ENCODE assay signal across 24 cellular contexts in the genomic region with DNA sequence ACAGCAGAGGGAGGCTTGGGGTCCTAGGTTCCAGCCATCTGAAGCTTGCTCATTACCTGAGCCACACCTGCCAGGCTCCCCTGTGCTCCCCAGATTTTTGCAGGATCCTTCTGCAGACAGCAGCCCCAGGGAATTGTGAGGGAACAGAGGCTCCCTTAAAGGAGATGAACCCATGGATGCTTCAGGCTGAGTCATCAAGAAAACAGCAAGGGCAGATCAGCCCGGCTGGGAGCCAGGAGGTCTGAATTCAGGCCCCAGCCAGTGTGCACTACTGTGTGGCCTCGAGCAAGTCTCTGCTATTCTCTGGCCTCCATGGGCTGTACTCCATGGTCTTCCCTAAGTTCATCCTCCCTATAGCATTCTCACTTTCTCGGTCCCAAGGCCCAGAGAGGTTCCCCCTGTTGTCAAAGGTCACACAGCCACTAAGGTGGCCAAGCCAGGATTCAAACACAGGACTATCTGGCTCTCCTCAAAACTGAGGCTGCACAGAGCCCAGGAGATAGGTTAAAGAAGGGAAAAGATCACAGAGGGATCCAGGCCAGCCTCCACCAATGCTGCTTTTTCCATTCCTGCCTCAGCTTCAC. TPM values are rescaled to one million over a fixed set of nuclear protein-coding genes. Genes with fewer than 3 reads are reported as not detected.
DNase-seq lines count a peak whose midpoint lies in the region; ATAC-seq and TF ChIP-seq lines count a peak whose summit lies in the region.
"Had no signal": no experiment of that assay in that cellular context is flagged by ENCODE, and none has a peak within 500 bp of the region (broad histone marks: within the 10 kb centered on the region; RNA-seq: fewer than 3 reads in every experiment).

No MANE protein-coding gene starts in this region.

- H3K9me3 ChIP-seq in MG63, result no peaks in the 10 kb centered on the region
- H3K9me3 ChIP-seq: esophagus muscularis mucosa, heart right ventricle, lower lobe of right lung, ovary had no signal

- intact Hi-C loops in cardiac septum (cut with DNase I), result no loop called here

- H3K4me3 ChIP-seq in MG63 (no peak overlapping the region), brain microvascular endothelial cell (ENCODE audit: low read depth, low read length) (no peak overlapping the region)
- H3K4me3 ChIP-seq: esophagus muscularis mucosa, heart right ventricle, lower lobe of right lung, ovary had no signal

- H3K27ac ChIP-seq in brain microvascular endothelial cell, result no peak overlapping the region
- H3K27ac ChIP-seq: esophagus muscularis mucosa, heart right ventricle, lower lobe of right lung, ovary had no signal

- no peaks in the 10 kb centered on the region for H3K27me3 ChIP-seq in MG63
- peaks cover 34% of the 10 kb centered on the region for H3K27me3 ChIP-seq in brain microvascular endothelial cell (replicated peaks)
- H3K27me3 ChIP-seq: ovary had no signal

- in situ Hi-C loops in brain microvascular endothelial cell (cut with HindIII; ENCODE audit: low pct_ligation_motif_present, low sequenced_read_pairs), result no loop called here

- no peaks in the 10 kb centered on the region for H3K36me3 ChIP-seq in MG63
- no peaks in the 10 kb centered on the region for H3K36me3 ChIP-seq in brain microvascular endothelial cell (replicated peaks)
- H3K36me3 ChIP-seq: esophagus muscularis mucosa, heart right ventricle, lower lobe of right lung, ovary had no signal

- no peak for TF ChIP-seq CTCF in brain microvascular endothelial cell (IDR thresholded peaks at IDR 0.05; ENCODE audit: low read depth, low read length, missing control alignments)

- peak; percentile 73 for DNase-seq in EH (ENCODE audit: low read depth)
- DNase-seq in MG63, result peak; percentile 68
- DNase-seq in brain microvascular endothelial cell, result peak; percentile 53
- DNase-seq in iris pigment epithelial cell (ENCODE audit: low read depth), result peak; percentile 55
- DNase-seq in SKM-1 treated with dmso at 0.1 percent for 144 hours (lab: John Stamatoyannopoulos, UW; ENCODE audit: unreplicated experiment), result no peak
- no peak for DNase-seq in CD1c-positive myeloid dendritic cell (ENCODE audit: extremely low spot score)
- no peak for DNase-seq in cardiac septum (ENCODE audit: low spot score)
- DNase-seq: activated B cell treated with CpG ODN at 0.5 μM for 24 hours; activated CD8-positive, alpha-beta T cell treated with anti-CD3 and anti-CD28 coated beads for 36 hours; activated T-cell treated with anti-CD3 and anti-CD28 coated beads, Interleukin-2, amount 50 U/mL, for 4 hours; caudate nucleus; DMS79 treated with DMSO at 0.1 percent for 48 hours; heart right ventricle; lower lobe of right lung; NCI-H1436 treated with DMSO at 0.1 percent for 48 hours; NCI-H2171; NCI-H69; ovary; T-helper 2 cell had no signal

- no peak for ATAC-seq in HG02885 (IDR thresholded peaks at IDR 0.05; ENCODE audit: poor library complexity, unreplicated experiment)
- ATAC-seq: activated CD8-positive, alpha-beta T cell treated with anti-CD3 and anti-CD28 coated beads for 36 hours; activated naive CD4-positive, alpha-beta T cell treated with anti-CD3 and anti-CD28 coated beads, Interleukin-2, amount 50 U/mL, for 72 hours; activated T-cell treated with anti-CD3 and anti-CD28 coated beads, Interleukin-2, amount 50 U/mL, for 4 hours; heart right ventricle; lower lobe of right lung; sciatic nerve; stimulated activated memory B cell treated with anti-CD40 and anti-IgM and Interleukin-4, amounts not matched to agents 10 μg/mL and 1 μg/mL and 100 μg/mL, for 72 hours had no signal

RNA-seq across cellular contexts. Expression of a gene that starts 21.0 kb away (rescaled TPM):
- total RNA-seq in MG63 (2014; rRNA removed; shearing (Covaris generic); ENCODE audit: low replicate concordance), result not detected in 2 replicates
- total RNA-seq in cardiac septum, result 67.8 TPM
- total RNA-seq: activated B cell treated with CpG ODN at 0.5 μM for 24 hours; activated CD8-positive, alpha-beta T cell treated with anti-CD3 and anti-CD28 coated beads for 36 hours; activated naive CD4-positive, alpha-beta T cell treated with anti-CD3 and anti-CD28 coated beads, Interleukin-2, amount 50 U/mL, for 72 hours; activated T-cell treated with anti-CD3 and anti-CD28 coated beads, Interleukin-2, amount 50 U/mL, for 4 hours had no signal

Comparison
In these comparisons a context has a peak if more than half of its experiments do, and no peak if none do; other contexts are left out.
1. DNase-seq: peak in EH (single experiment), MG63 (single experiment), brain microvascular endothelial cell (single experiment) and iris pigment epithelial cell (single experiment); none in SKM-1 treated with dmso at 0.1 percent for 144 hours (single experiment), CD1c-positive myeloid dendritic cell (single experiment) and cardiac septum (single experiment).
2. RNA of a gene that starts 21.0 kb away (total RNA-seq): 67.8 TPM in cardiac septum (single experiment); not detected in MG63; every median in the first group is over 10 times any median in the second.